Comparison of ENCODE assay signal across 9 cellular contexts in genomic region chr9:131272212-131272611, GRCh38. TPM values are rescaled to one million over a fixed set of nuclear protein-coding genes. Genes with fewer than 3 reads are reported as not detected.
A peak's percentile ranks its signal among the peaks of the same experiment; 100 is the strongest.
DNase-seq lines count a peak whose midpoint lies in the region; ATAC-seq and TF ChIP-seq lines count a peak whose summit lies in the region.
"Had no signal": no experiment of that assay in that cellular context is flagged by ENCODE, and none has a peak within 500 bp of the region (broad histone marks: within the 10 kb centered on the region; RNA-seq: fewer than 3 reads in every experiment).

No MANE protein-coding gene starts in this region.

- no peak for ATAC-seq in HG03097 (IDR thresholded peaks at IDR 0.05; ENCODE audit: low FRiP score, unreplicated experiment)
- no peak for ATAC-seq in HG02571 (IDR thresholded peaks at IDR 0.05; ENCODE audit: unreplicated experiment)

- H3K36me3 ChIP-seq in OCI-LY1 (ENCODE audit: insufficient read depth, low read length) = no peaks in the 10 kb centered on the region; the same call in 1 of the 2 replicates
- H3K36me3 ChIP-seq in effector memory CD4-positive, alpha-beta T cell (ENCODE audit: control insufficient read depth, insufficient read depth, low read length) = no peaks in the 10 kb centered on the region
- H3K36me3 ChIP-seq in skeletal muscle tissue (ENCODE audit: control insufficient read depth in 3 of 3, insufficient read depth in 3 of 3, low read length in 3 of 3) = peaks cover 0 to 2% (median 0%) of the 10 kb centered on the region in 3 donors

- TF ChIP-seq CTCF in GM12865 (IDR thresholded peaks at IDR 0.05; ENCODE audit: insufficient read depth, low read depth, low read length, missing control alignments) (no peak), OCI-LY1 (IDR thresholded peaks at IDR 0.05; ENCODE audit: low read length) (no peak)

- H3K4me1 ChIP-seq in OCI-LY1 (ENCODE audit: insufficient read depth, low read length, severe bottlenecking) = peaks cover 81% of the 10 kb centered on the region
- peaks cover 50% of the 10 kb centered on the region for H3K4me1 ChIP-seq in effector memory CD4-positive, alpha-beta T cell (ENCODE audit: control insufficient read depth, insufficient read depth, low read length, poor library complexity, severe bottlenecking)
- peaks cover 68 to 77% (median 74%) of the 10 kb centered on the region in 3 donors for H3K4me1 ChIP-seq in skeletal muscle tissue (ENCODE audit: control insufficient read depth in 3 of 3, insufficient read depth in 3 of 3, low read length in 3 of 3)

- no peaks in the 10 kb centered on the region for H3F3A ChIP-seq in OCI-LY1 (ENCODE audit: insufficient read depth, low read length)

- H3K9me3 ChIP-seq in OCI-LY1 (ENCODE audit: low read length) (no peaks in the 10 kb centered on the region), skeletal muscle tissue (ENCODE audit: control insufficient read depth in 3 of 3, low read length in 3 of 3) (no peaks in the 10 kb centered on the region)
- H3K9me3 ChIP-seq in effector memory CD4-positive, alpha-beta T cell (ENCODE audit: control insufficient read depth, low read length) = no peaks in the 10 kb centered on the region

- peak overlapping the region; percentile 15; the same call in 1 of the 2 replicates for H3K4me2 ChIP-seq in OCI-LY1 (ENCODE audit: low read length)

- H3K9ac ChIP-seq in OCI-LY1 (ENCODE audit: low read length) (no peak overlapping the region), skeletal muscle tissue (ENCODE audit: low read depth in 1 of 3, low read length in 3 of 3) (peak overlapping the region in 2 of 3 donors; percentile 60 to 88)

- H3K27me3 ChIP-seq in OCI-LY1 (ENCODE audit: insufficient read depth, low read length) (no peaks in the 10 kb centered on the region), skeletal muscle tissue (ENCODE audit: control insufficient read depth in 3 of 3, insufficient read depth in 3 of 3, low read length in 3 of 3) (no peaks in the 10 kb centered on the region)
- no peaks in the 10 kb centered on the region for H3K27me3 ChIP-seq in effector memory CD4-positive, alpha-beta T cell (replicated peaks; ENCODE audit: control insufficient read depth, insufficient read depth, low read length, poor library complexity, severe bottlenecking)

- no peaks in the 10 kb centered on the region for H3K9me2 ChIP-seq in OCI-LY1 (ENCODE audit: low read depth, low read length)

- DNase-seq in GM12865 (ENCODE audit: low read depth) (peak; percentile 35), H4 (ENCODE audit: low spot score) (no peak)
- no peak for DNase-seq in effector memory CD4-positive, alpha-beta T cell
- DNase-seq: NCI-H748 treated with DMSO at 0.1 percent for 48 hours had no signal

- H2AFZ ChIP-seq in OCI-LY1 (ENCODE audit: low read length) = no peak overlapping the region

- H3K27ac ChIP-seq in OCI-LY1 (ENCODE audit: low read depth, low read length, poor library complexity, severe bottlenecking) = peak overlapping the region; percentile 41
- H3K27ac ChIP-seq in effector memory CD4-positive, alpha-beta T cell (ENCODE audit: insufficient read depth, low read length, poor library complexity, severe bottlenecking) = peak overlapping the region; percentile 91
- H3K27ac ChIP-seq in skeletal muscle tissue (ENCODE audit: low read depth, low read length) = peak overlapping the region; percentile 70

- 0 out of 2 replicates have a peak, but pooled peaks cover 5% of the 10 kb centered on the region for H3K79me2 ChIP-seq in OCI-LY1 (ENCODE audit: insufficient read depth, low read length)

- H3K4me3 ChIP-seq in GM12865 (ENCODE audit: low read depth, low read length) = peak overlapping the region; percentile 79
- no peak overlapping the region for H3K4me3 ChIP-seq in OCI-LY1 (ENCODE audit: low read depth, low read length, poor library complexity, severe bottlenecking)
- peak overlapping the region; percentile 76 for H3K4me3 ChIP-seq in effector memory CD4-positive, alpha-beta T cell (ENCODE audit: insufficient read depth, low read depth, low read length, poor library complexity, severe bottlenecking)
- peak overlapping the region in 2 of 3 donors; percentile 41 to 49 for H3K4me3 ChIP-seq in skeletal muscle tissue (ENCODE audit: low read length in 3 of 3)

- H4K20me1 ChIP-seq in OCI-LY1 (ENCODE audit: insufficient read depth, low read length) = no peaks in the 10 kb centered on the region

RNA-seq across cellular contexts. Expression of gene FAM78A, which starts 4.1 kb away (rescaled TPM):
- total RNA-seq in skeletal muscle tissue = 14.6 TPM
- total RNA-seq in H4 (2014; rRNA removed; shearing (Covaris generic)) = 0.29 and 0.87 TPM in 2 replicates

RNA-seq across cellular contexts. Expression of gene PLPP7, which starts 17.3 kb away (rescaled TPM):
- total RNA-seq in skeletal muscle tissue = 34.4 TPM
- total RNA-seq in H4 (2014; rRNA removed; shearing (Covaris generic)) = 0.19 TPM in 1 of 2 replicates, not detected in the other
- total RNA-seq: T-helper 2 cell treated with Interferon-gamma antibody and Interleukin-4, amounts not matched to agents 100 ng/mL and 5 ng/mL, for 36 hours had no signal

Comparison
In these comparisons a context has a peak if more than half of its experiments do, and no peak if none do; other contexts are left out.
1. H3K27ac ChIP-seq: peak in every context shown above with its lines; median percentile 91 in effector memory CD4-positive, alpha-beta T cell; 70 in skeletal muscle tissue; 41 in OCI-LY1.
2. RNA of gene PLPP7, which starts 17.3 kb away (total RNA-seq): 34.4 TPM in skeletal muscle tissue (single experiment); 0.19 TPM in H4; every median in the first group is over 10 times any median in the second.